ENCODE assay signal across 24 cellular contexts in the genomic region with DNA sequence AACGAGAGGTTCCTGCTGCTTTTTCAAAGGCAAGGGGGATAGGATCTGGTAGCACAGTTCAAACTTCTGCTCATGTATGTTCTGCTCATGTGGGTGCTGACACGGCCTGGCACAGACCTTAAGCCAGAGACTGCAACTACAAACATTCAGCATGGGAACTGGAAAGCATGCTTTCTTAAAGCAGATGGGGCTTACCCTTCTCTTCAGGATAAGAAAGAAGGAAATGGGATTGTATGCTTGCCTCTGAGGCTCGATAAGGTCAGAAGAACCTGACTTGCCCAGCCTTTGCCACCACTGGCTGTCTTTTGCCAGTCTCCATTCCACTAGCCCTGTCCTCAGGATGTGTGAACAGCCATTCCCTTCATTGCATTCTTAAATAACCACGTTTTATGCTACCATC. TPM values are rescaled to one million over a fixed set of nuclear protein-coding genes. Genes with fewer than 3 reads are reported as not detected.
DNase-seq lines count a peak whose midpoint lies in the region; ATAC-seq lines count a peak whose summit lies in the region.
"Had no signal": no experiment of that assay in that cellular context is flagged by ENCODE, and none has a peak within 500 bp of the region (broad histone marks: within the 10 kb centered on the region; RNA-seq: fewer than 3 reads in every experiment).

No MANE protein-coding gene starts in this region.

- peaks cover 49% of the 10 kb centered on the region for H3K36me3 Mint-ChIP-seq in activated CD4-positive, alpha-beta T cell treated with anti-CD3 and anti-CD28 coated beads for 36 hours (ENCODE audit: low read depth)
- peaks cover 72% of the 10 kb centered on the region for H3K36me3 Mint-ChIP-seq in activated naive CD8-positive, alpha-beta T cell treated with anti-CD3 and anti-CD28 coated beads for 36 hours
- H3K36me3 Mint-ChIP-seq in natural killer cell treated with Interleukin-12 subunit alpha and Interleukin-12 subunit beta and Interleukin-15 and Interleukin-18, amount 100 ng/mL, for 72 hours = peaks cover 20% of the 10 kb centered on the region
- H3K36me3 Mint-ChIP-seq: type B pancreatic cell had no signal

- ATAC-seq in activated CD4-positive, alpha-beta T cell treated with anti-CD3 and anti-CD28 coated beads for 36 hours = no peak
- ATAC-seq in GM19043 (IDR thresholded peaks at IDR 0.05; ENCODE audit: low read depth, unreplicated experiment) (peak; percentile 52), HG02852 (IDR thresholded peaks at IDR 0.05; ENCODE audit: unreplicated experiment) (no peak)
- ATAC-seq in natural killer cell treated with Interleukin-12 subunit alpha and Interleukin-12 subunit beta and Interleukin-15 and Interleukin-18, amount 100 ng/mL, for 72 hours = no peak
- ATAC-seq: gastrocnemius medialis, HCT116, pancreas had no signal

- CTCF ChIA-PET in activated CD4-positive, alpha-beta T cell treated with anti-CD3 and anti-CD28 coated beads for 36 hours (lab: Charles Lee) = no interaction called here

- H3K4me3 Mint-ChIP-seq in activated CD4-positive, alpha-beta T cell treated with anti-CD3 and anti-CD28 coated beads for 36 hours = no peak overlapping the region
- no peak overlapping the region for H3K4me3 Mint-ChIP-seq in activated naive CD8-positive, alpha-beta T cell treated with anti-CD3 and anti-CD28 coated beads for 36 hours
- peak overlapping the region; percentile 59 for H3K4me3 Mint-ChIP-seq in natural killer cell treated with Interleukin-12 subunit alpha and Interleukin-12 subunit beta and Interleukin-15 and Interleukin-18, amount 100 ng/mL, for 72 hours
- H3K4me3 Mint-ChIP-seq: B cell, type B pancreatic cell had no signal

- intact Hi-C loops in activated CD4-positive, alpha-beta T cell treated with anti-CD3 and anti-CD28 coated beads for 36 hours (cut with DNase I, micrococcal nuclease) = loop anchor here (10.0 kb wide), 2 partner anchors 1007 to 1803 kb away; partner anchors contain the start of gene RHBDD1 (in 1 of the 2)

- H3K4me1 Mint-ChIP-seq in activated CD4-positive, alpha-beta T cell treated with anti-CD3 and anti-CD28 coated beads for 36 hours = peaks cover 83% of the 10 kb centered on the region
- peaks cover 69% of the 10 kb centered on the region for H3K4me1 Mint-ChIP-seq in activated naive CD8-positive, alpha-beta T cell treated with anti-CD3 and anti-CD28 coated beads for 36 hours
- peaks cover 65 to 75% of the 10 kb centered on the region in 2 donors for H3K4me1 Mint-ChIP-seq in natural killer cell treated with Interleukin-12 subunit alpha and Interleukin-12 subunit beta and Interleukin-15 and Interleukin-18, amount 100 ng/mL, for 72 hours (ENCODE audit: low read depth in 2 of 2)

- peak overlapping the region; percentile 37 for H3K27ac Mint-ChIP-seq in activated CD4-positive, alpha-beta T cell treated with anti-CD3 and anti-CD28 coated beads for 36 hours
- H3K27ac Mint-ChIP-seq in activated naive CD8-positive, alpha-beta T cell treated with anti-CD3 and anti-CD28 coated beads for 36 hours = peak overlapping the region; percentile 68
- H3K27ac Mint-ChIP-seq in natural killer cell treated with Interleukin-12 subunit alpha and Interleukin-12 subunit beta and Interleukin-15 and Interleukin-18, amount 100 ng/mL, for 72 hours = peak overlapping the region; percentile 83 to 96
- H3K27ac Mint-ChIP-seq: B cell, type B pancreatic cell had no signal

- H3K27me3 Mint-ChIP-seq in activated CD4-positive, alpha-beta T cell treated with anti-CD3 and anti-CD28 coated beads for 36 hours = no peaks in the 10 kb centered on the region
- H3K27me3 Mint-ChIP-seq in activated naive CD8-positive, alpha-beta T cell treated with anti-CD3 and anti-CD28 coated beads for 36 hours = no peaks in the 10 kb centered on the region
- H3K27me3 Mint-ChIP-seq in natural killer cell treated with Interleukin-12 subunit alpha and Interleukin-12 subunit beta and Interleukin-15 and Interleukin-18, amount 100 ng/mL, for 72 hours = no peaks in the 10 kb centered on the region
- H3K27me3 Mint-ChIP-seq: B cell, naive B cell had no signal

- no peak for DNase-seq in activated CD4-positive, alpha-beta T cell treated with anti-CD3 and anti-CD28 coated beads for 36 hours
- DNase-seq in activated CD4-positive, alpha-beta T cell treated with anti-CD3 and anti-CD28 coated beads for 1 hour = no peak
- DNase-seq in activated naive CD8-positive, alpha-beta T cell treated with anti-CD3 and anti-CD28 coated beads for 36 hours = no peak
- DNase-seq in natural killer cell treated with Interleukin-12 subunit alpha and Interleukin-12 subunit beta and Interleukin-15 and Interleukin-18, amount 100 ng/mL, for 72 hours (ENCODE audit: low spot score) = no peak
- no peak for DNase-seq in GM19240 (ENCODE audit: insufficient read length, low spot score)
- DNase-seq in Kasumi-1 (lab: John Stamatoyannopoulos, UW) = no peak
- DNase-seq: 8988T; activated CD4-positive, alpha-beta T cell treated with anti-CD3 and anti-CD28 coated beads, Interleukin-2, amount 50 U/mL, for 1 hour; activated T-cell treated with anti-CD3 and anti-CD28 coated beads, Interleukin-2, amount 50 U/mL, for 1 hour; adrenal gland; gastrocnemius medialis; IMR-90; mesenchymal stem cell; MM.1S; naive B cell; NCI-H187 treated with DMSO at 0.1 percent for 48 hours; pancreas; sigmoid colon; stimulated activated naive CD4-positive, alpha-beta T cell treated with Interleukin-2 at 50 U/mL for 16 hours had no signal

- POLR2A ChIA-PET in activated CD4-positive, alpha-beta T cell treated with anti-CD3 and anti-CD28 coated beads for 36 hours (lab: Charles Lee) = no interaction called here

- no peaks in the 10 kb centered on the region for H3K9me3 Mint-ChIP-seq in activated CD4-positive, alpha-beta T cell treated with anti-CD3 and anti-CD28 coated beads for 36 hours (ENCODE audit: low read depth)
- H3K9me3 Mint-ChIP-seq in activated naive CD8-positive, alpha-beta T cell treated with anti-CD3 and anti-CD28 coated beads for 36 hours = peaks cover 12% of the 10 kb centered on the region
- H3K9me3 Mint-ChIP-seq in natural killer cell treated with Interleukin-12 subunit alpha and Interleukin-12 subunit beta and Interleukin-15 and Interleukin-18, amount 100 ng/mL, for 72 hours = no peaks in the 10 kb centered on the region

RNA-seq across cellular contexts. Expression of gene DOCK10, which starts 10.7 kb away (rescaled TPM):
- total RNA-seq in activated CD4-positive, alpha-beta T cell treated with anti-CD3 and anti-CD28 coated beads for 36 hours = 100 to 1,000 TPM; 177 to 196 TPM
- total RNA-seq in activated naive CD8-positive, alpha-beta T cell treated with anti-CD3 and anti-CD28 coated beads for 36 hours = 100 to 1,000 TPM; 154 to 159 TPM
- total RNA-seq in natural killer cell treated with Interleukin-12 subunit alpha and Interleukin-12 subunit beta and Interleukin-15 and Interleukin-18, amount 100 ng/mL, for 72 hours = 100 to 1,000 TPM; 334 to 378 TPM

Comparison
In these comparisons a context has a peak if more than half of its experiments do, and no peak if none do; other contexts are left out.
1. H3K27ac Mint-ChIP-seq: peak in every context shown above with its lines; median percentile 90 in natural killer cell treated with Interleukin-12 subunit alpha and Interleukin-12 subunit beta and Interleukin-15 and Interleukin-18, amount 100 ng/mL, for 72 hours; 68 in activated naive CD8-positive, alpha-beta T cell treated with anti-CD3 and anti-CD28 coated beads for 36 hours; 37 in activated CD4-positive, alpha-beta T cell treated with anti-CD3 and anti-CD28 coated beads for 36 hours.